In the genomic region with DNA sequence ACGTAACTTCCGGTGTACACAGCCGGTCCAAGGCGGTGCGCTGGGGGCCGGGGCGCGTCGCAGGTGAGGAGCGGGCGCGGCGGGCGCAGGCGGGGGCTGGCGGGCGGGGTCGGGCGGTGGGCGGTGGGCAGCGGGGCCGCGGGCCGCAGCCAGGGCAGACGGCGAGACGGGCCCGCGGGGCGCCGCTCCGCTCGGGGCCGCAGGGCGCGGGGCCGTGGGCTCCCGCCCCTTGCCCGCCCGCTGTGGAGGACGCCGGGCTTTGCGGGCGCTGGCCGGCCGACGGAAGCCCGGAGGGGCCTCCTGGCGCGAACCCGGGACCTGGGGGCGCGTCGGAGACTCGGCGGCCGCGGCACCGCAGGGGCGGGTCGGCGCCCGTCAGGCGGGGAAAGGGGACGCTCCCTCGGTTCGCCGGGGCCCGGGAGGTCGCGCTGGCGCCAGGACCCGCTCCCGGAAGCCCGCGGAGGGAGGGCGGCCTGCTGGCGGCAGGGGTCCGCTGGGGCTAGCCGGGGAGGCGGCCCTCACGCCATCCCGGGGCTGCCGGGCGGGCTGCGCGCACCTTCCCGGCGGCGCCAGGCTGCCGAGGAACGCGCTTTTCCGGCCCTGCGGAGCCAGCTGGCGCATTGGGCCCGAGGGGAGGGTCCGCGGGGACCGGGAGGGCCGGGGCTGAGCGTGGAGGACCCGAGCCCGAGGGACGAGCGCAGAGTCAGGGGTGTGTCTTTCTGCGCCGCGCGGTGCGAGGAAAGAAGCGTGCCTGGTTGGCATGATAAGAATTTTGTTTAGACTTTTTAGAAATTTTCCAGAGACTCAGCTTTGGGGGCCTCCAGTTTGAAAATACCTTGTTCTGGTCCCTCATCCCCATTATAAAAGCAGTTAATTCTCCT, we compare ENCODE assay signal across 8 cellular contexts. TPM values are rescaled to one million over a fixed set of nuclear protein-coding genes. Genes with fewer than 3 reads are reported as not detected.
DNase-seq lines count a peak whose midpoint lies in the region; ATAC-seq and TF ChIP-seq lines count a peak whose summit lies in the region.

A gene with protein sequence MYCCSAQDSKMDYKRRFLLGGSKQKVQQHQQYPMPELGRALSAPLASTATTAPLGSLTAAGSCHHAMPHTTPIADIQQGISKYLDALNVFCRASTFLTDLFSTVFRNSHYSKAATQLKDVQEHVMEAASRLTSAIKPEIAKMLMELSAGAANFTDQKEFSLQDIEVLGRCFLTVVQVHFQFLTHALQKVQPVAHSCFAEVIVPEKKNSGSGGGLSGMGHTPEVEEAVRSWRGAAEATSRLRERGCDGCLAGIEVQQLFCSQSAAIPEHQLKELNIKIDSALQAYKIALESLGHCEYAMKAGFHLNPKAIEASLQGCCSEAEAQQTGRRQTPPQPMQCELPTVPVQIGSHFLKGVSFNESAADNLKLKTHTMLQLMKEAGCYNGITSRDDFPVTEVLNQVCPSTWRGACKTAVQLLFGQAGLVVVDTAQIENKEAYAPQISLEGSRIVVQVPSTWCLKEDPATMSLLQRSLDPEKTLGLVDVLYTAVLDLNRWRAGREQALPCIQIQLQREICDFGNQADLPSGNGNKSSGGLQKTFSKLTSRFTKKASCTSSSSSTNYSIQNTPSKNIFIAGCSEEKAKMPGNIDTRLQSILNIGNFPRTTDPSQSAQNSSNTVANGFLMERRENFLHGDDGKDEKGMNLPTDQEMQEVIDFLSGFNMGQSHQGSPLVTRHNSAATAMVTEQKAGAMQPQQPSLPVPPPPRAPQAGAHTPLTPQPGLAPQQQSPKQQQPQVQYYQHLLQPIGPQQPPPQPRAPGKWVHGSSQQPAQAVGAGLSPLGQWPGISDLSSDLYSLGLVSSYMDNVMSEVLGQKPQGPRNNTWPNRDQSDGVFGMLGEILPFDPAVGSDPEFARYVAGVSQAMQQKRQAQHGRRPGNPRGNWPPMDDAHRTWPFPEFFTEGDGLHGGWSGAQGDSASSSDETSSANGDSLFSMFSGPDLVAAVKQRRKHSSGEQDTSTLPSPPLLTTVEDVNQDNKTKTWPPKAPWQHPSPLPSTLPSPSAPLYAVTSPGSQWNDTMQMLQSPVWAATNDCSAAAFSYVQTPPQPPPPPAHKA (N-terminal part only) (plus strand): TSS at position 3 of the 881 bp plus-strand sequence. CDS start 45,920 bp downstream, outside the sequence.

- peaks cover 0 to 8% of the 10 kb centered on the region in 2 donors for H3K4me1 ChIP-seq in duodenal mucosa (ENCODE audit: control insufficient read depth in 1 of 2, insufficient read depth in 2 of 2, low read length in 2 of 2)
- H3K4me1 ChIP-seq in lung (ENCODE audit: control insufficient read depth in 2 of 2, insufficient read depth in 2 of 2, low read length in 2 of 2), result peaks cover 2 to 8% of the 10 kb centered on the region in 2 donors

- DNase-seq in H7 (peak; percentile 86), M059J (ENCODE audit: low read depth) (peak; percentile 68), lung (ENCODE audit: low spot score) (no peak), HPDE6-E6E7 (ENCODE audit: extremely low spot score) (no peak)
- peak; percentile 81 for DNase-seq in activated CD4-positive, alpha-beta T cell treated with anti-CD3 and anti-CD28 coated beads, Interleukin-2, amount 10 ng/mL, durations not matched to agents 24 days and 14 days
- DNase-seq in stimulated activated CD8-positive, alpha-beta memory T cell treated with anti-CD3 and anti-CD28 coated beads, Interleukin-4, amount 100 ng/mL, for 1 hour (ENCODE audit: low read depth in 2 of 2, low spot score in 1 of 2), result peak; percentile 66 to 68

- H3K36me3 Mint-ChIP-seq in activated CD4-positive, alpha-beta T cell treated with anti-CD3 and anti-CD28 coated beads, Interleukin-2, amount 10 ng/mL, durations not matched to agents 24 days and 14 days (ENCODE audit: low read depth), result peaks cover 3% of the 10 kb centered on the region

- H3K27ac ChIP-seq in duodenal mucosa (ENCODE audit: low read depth, low read length) (peak within 1 kb of the TSS; percentile 66), lung (ENCODE audit: low read depth in 1 of 2, low read length in 1 of 2) (peak within 1 kb of the TSS; percentile 88 to 98)

- peak; percentile 25 for ATAC-seq in lung (ENCODE audit: insufficient read depth, low FRiP score)

- peaks cover 8% of the 10 kb centered on the region for H3K4me1 Mint-ChIP-seq in activated CD4-positive, alpha-beta T cell treated with anti-CD3 and anti-CD28 coated beads, Interleukin-2, amount 10 ng/mL, durations not matched to agents 24 days and 14 days

- TF ChIP-seq CTCF in GM12875 (IDR thresholded peaks at IDR 0.05; ENCODE audit: borderline replicate concordance, insufficient read depth, low read depth, low read length) (no peak), lung (IDR thresholded peaks at IDR 0.05; ENCODE audit: control extremely low read depth, extremely low read depth) (no peak)

- H3K4me3 ChIP-seq in GM12875 (ENCODE audit: low read depth, low read length) (peak within 1 kb of the TSS; percentile 83), H7 (ENCODE audit: insufficient read depth, low read depth, low read length) (peak within 1 kb of the TSS; percentile 69), duodenal mucosa (ENCODE audit: low read depth in 1 of 2, low read length in 2 of 2) (peak within 1 kb of the TSS; percentile 84 to 99), lung (peak within 1 kb of the TSS; percentile 95)

- peak within 1 kb of the TSS; percentile 95 for H3K27ac Mint-ChIP-seq in activated CD4-positive, alpha-beta T cell treated with anti-CD3 and anti-CD28 coated beads, Interleukin-2, amount 10 ng/mL, durations not matched to agents 24 days and 14 days

- intact Hi-C loops in activated CD4-positive, alpha-beta T cell treated with anti-CD3 and anti-CD28 coated beads, Interleukin-2, amount 10 ng/mL, durations not matched to agents 24 days and 14 days (cut with micrococcal nuclease), result loop anchor here (2.0 kb wide), 1 partner anchor 82 kb away; no protein-coding TSS in a partner anchor

- H3K9me3 ChIP-seq in duodenal mucosa (ENCODE audit: control insufficient read depth in 1 of 2, low read length in 2 of 2) (no peaks in the 10 kb centered on the region), lung (ENCODE audit: control insufficient read depth in 2 of 2, insufficient read depth in 1 of 2, low read length in 1 of 2) (no peaks in the 10 kb centered on the region)

- WGBS in lung, 2 donors, result 0 to 1% methylated on average over 51 to 112 of the region's 112 CpGs

- H3K9ac ChIP-seq in duodenal mucosa (ENCODE audit: low read depth in 1 of 2, low read length in 2 of 2), result peak within 1 kb of the TSS; percentile 89 to 93

- H3K9me3 Mint-ChIP-seq in activated CD4-positive, alpha-beta T cell treated with anti-CD3 and anti-CD28 coated beads, Interleukin-2, amount 10 ng/mL, durations not matched to agents 24 days and 14 days, result no peaks in the 10 kb centered on the region

- H3K4me3 Mint-ChIP-seq in activated CD4-positive, alpha-beta T cell treated with anti-CD3 and anti-CD28 coated beads, Interleukin-2, amount 10 ng/mL, durations not matched to agents 24 days and 14 days, result peak within 1 kb of the TSS; percentile 93

- H3K36me3 ChIP-seq in H7 (replicated peaks; ENCODE audit: control insufficient read depth, insufficient read depth, low read length) (no peaks in the 10 kb centered on the region), duodenal mucosa (ENCODE audit: control insufficient read depth in 1 of 2, insufficient read depth in 2 of 2, low read length in 2 of 2) (no peaks in the 10 kb centered on the region), lung (ENCODE audit: control insufficient read depth in 2 of 2, insufficient read depth in 2 of 2, low read length in 2 of 2) (no peaks in the 10 kb centered on the region)

- no peaks in the 10 kb centered on the region for H3K27me3 ChIP-seq in H7 (ENCODE audit: control insufficient read depth, insufficient read depth, low read length)
- no peaks in the 10 kb centered on the region for H3K27me3 ChIP-seq in duodenal mucosa (ENCODE audit: control insufficient read depth in 1 of 2, insufficient read depth in 2 of 2, low read length in 2 of 2)
- H3K27me3 ChIP-seq in lung (ENCODE audit: control insufficient read depth, insufficient read depth), result no peaks in the 10 kb centered on the region

- H3K27me3 Mint-ChIP-seq in activated CD4-positive, alpha-beta T cell treated with anti-CD3 and anti-CD28 coated beads, Interleukin-2, amount 10 ng/mL, durations not matched to agents 24 days and 14 days, result no peaks in the 10 kb centered on the region

RNA-seq across cellular contexts. Expression of the gene that starts here (rescaled TPM):
- 13.5 and 17.1 TPM in 2 replicates for total RNA-seq in H7 (2014; rRNA removed; shearing (Covaris generic))
- total RNA-seq in M059J (2014; rRNA removed; shearing (Covaris generic)), result 8.4 and 12.4 TPM in 2 replicates
- 9.8 and 12.0 TPM in 2 replicates for total RNA-seq in activated CD4-positive, alpha-beta T cell treated with anti-CD3 and anti-CD28 coated beads, Interleukin-2, amount 10 ng/mL, durations not matched to agents 24 days and 14 days
- 10 to 100 TPM; 19.2 to 69.0 TPM for total RNA-seq in lung
- 10 to 100 TPM in 1 of 2 donors, 1 to 10 TPM in 1; 6.7 to 10.1 TPM for polyA plus RNA-seq in lung

Comparison
In these comparisons a context has a peak if more than half of its experiments do, and no peak if none do; other contexts are left out.
1. DNase-seq: peak in H7 (single experiment), M059J (single experiment), activated CD4-positive, alpha-beta T cell treated with anti-CD3 and anti-CD28 coated beads, Interleukin-2, amount 10 ng/mL, durations not matched to agents 24 days and 14 days (single experiment) and stimulated activated CD8-positive, alpha-beta memory T cell treated with anti-CD3 and anti-CD28 coated beads, Interleukin-4, amount 100 ng/mL, for 1 hour (2 of 2); none in lung (single experiment) and HPDE6-E6E7 (single experiment).
2. Peak in every context shown above with its lines, with median percentiles within 50 percentile points of each other: H3K4me3 ChIP-seq.